Comparison of ENCODE assay signal across 8 cellular contexts in genomic region chr11:85627998-85628770, GRCh38. TPM values are rescaled to one million over a fixed set of nuclear protein-coding genes. Genes with fewer than 3 reads are reported as not detected.
DNase-seq lines count a peak whose midpoint lies in the region; ATAC-seq and TF ChIP-seq lines count a peak whose summit lies in the region.

Gene TMEM126B (plus strand): TSS chr11:85628593. CDS start chr11:85628608, 15 bp downstream.

- ATAC-seq in GM19397 (IDR thresholded peaks at IDR 0.05; ENCODE audit: unreplicated experiment) (peak; percentile 99), HG03571 (IDR thresholded peaks at IDR 0.05; ENCODE audit: unreplicated experiment) (peak; percentile 100), right lobe of liver (peak; percentile 97 to 100 (median 98))

- TF ChIP-seq CTCF in CD14-positive monocyte (IDR thresholded peaks at IDR 0.05) (no peak), right lobe of liver (IDR thresholded peaks at IDR 0.05) (no peak)

- intact Hi-C loops in CD14-positive monocyte (cut with micrococcal nuclease) (loop anchor here (5.0 kb wide), 1 partner anchor 34 kb away; no protein-coding TSS in a partner anchor), right lobe of liver (cut with DNase I) (no loop called here)

- WGBS in right lobe of liver (ENCODE audit: insufficient coverage, low coverage, low lambda C conversion rate, missing lambda C conversion rate), result 0% methylated on average over 40 of the region's 41 CpGs

- H3K27ac Mint-ChIP-seq in CD14-positive monocyte, result peak within 1 kb of the TSS; percentile 88 to 97 (median 95)

- no peaks in the 10 kb centered on the region for H3K36me3 ChIP-seq in right lobe of liver

- H3K27ac ChIP-seq in right lobe of liver, result peak within 1 kb of the TSS; percentile 78 to 84 (median 82)

- H3K27me3 ChIP-seq in right lobe of liver, result no peaks in the 10 kb centered on the region

- peaks cover 0 to 3% (median 0%) of the 10 kb centered on the region in 3 donors for H3K27me3 Mint-ChIP-seq in CD14-positive monocyte (ENCODE audit: low read depth in 3 of 3)

- H3K9me3 Mint-ChIP-seq in CD14-positive monocyte, result no peaks in the 10 kb centered on the region

- H3K4me3 Mint-ChIP-seq in CD14-positive monocyte, result peak within 1 kb of the TSS; percentile 96 to 98

- H3K4me3 ChIP-seq in right lobe of liver, result peak within 1 kb of the TSS; percentile 63 to 75 (median 66)

- no peaks in the 10 kb centered on the region for H3K9me3 ChIP-seq in right lobe of liver

- peak; percentile 93 for DNase-seq in CD14-positive monocyte (ENCODE audit: low spot score)
- DNase-seq in NCI-H82 (lab: John Stamatoyannopoulos, UW), result peak; percentile 98
- DNase-seq in activated CD4-positive, alpha-beta T cell treated with anti-CD3 and anti-CD28 coated beads, Interleukin-2, amount 50 U/mL, for 48 hours, result peak; percentile 97 to 98
- DNase-seq in dermis microvascular lymphatic vessel endothelial cell (ENCODE audit: low read depth in 2 of 2), result peak; percentile 87 to 98
- peak; percentile 98 for DNase-seq in right lobe of liver
- DNase-seq in stimulated activated CD4-positive, alpha-beta T cell treated with anti-CD3 and anti-CD28 coated beads, Interleukin-4, amount 100 ng/mL, for 4 hours, result peak; percentile 93 to 95

- peaks cover 9 to 12% of the 10 kb centered on the region in 2 donors for H3K36me3 Mint-ChIP-seq in CD14-positive monocyte

- peaks cover 0 to 20% (median 0%) of the 10 kb centered on the region in 4 donors for H3K4me1 ChIP-seq in right lobe of liver

- peak; percentile 84 for TF ChIP-seq POLR2A in right lobe of liver (IDR thresholded peaks at IDR 0.05)

- peaks cover 17% of the 10 kb centered on the region for H3K4me1 Mint-ChIP-seq in CD14-positive monocyte

RNA-seq across cellular contexts. Expression of gene TMEM126B, which starts in this region (rescaled TPM):
- 10 to 100 TPM; 41.1 to 44.3 TPM for polyA plus RNA-seq in CD14-positive monocyte
- 41.5 and 44.3 TPM in 2 replicates for total RNA-seq in dermis microvascular lymphatic vessel endothelial cell
- 10 to 100 TPM; 14.3 to 28.5 (median 22.3) TPM for total RNA-seq in right lobe of liver

Comparison
In these comparisons a context has a peak if more than half of its experiments do, and no peak if none do; other contexts are left out.
1. Peak in every context shown above with its lines: DNase-seq, ATAC-seq, H3K4me3 ChIP-seq and H3K27ac ChIP-seq.
2. intact Hi-C loops: an anchor here in CD14-positive monocyte (5.0 kb wide); none called in right lobe of liver.